In the genomic region with DNA sequence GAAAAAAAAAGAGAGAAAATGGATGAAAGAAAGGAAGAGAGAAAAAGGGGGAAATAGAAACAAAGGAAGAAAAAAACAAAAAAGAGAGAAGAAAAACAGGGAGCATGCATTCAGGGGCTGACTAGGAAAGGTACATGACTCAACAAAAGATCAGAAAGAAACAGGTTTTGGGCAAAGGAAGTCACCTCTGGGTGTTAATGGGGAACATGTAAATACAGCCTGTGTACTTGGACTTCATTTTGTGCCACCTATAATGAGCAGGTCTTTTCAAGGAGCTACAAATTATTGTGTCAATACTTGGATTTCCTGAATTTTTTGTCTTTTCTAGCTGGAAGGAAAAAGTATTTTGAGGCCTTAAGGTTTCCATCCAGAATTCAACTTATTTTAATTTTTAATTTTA, we compare ENCODE assay signal across 22 cellular contexts. TPM values are rescaled to one million over a fixed set of nuclear protein-coding genes. Genes with fewer than 3 reads are reported as not detected.
"Had no signal": no experiment of that assay in that cellular context is flagged by ENCODE, and none has a peak within 500 bp of the region (broad histone marks: within the 10 kb centered on the region; RNA-seq: fewer than 3 reads in every experiment).

No MANE protein-coding gene starts in this region.

- DNase-seq: effector CD4-positive, alpha-beta T cell; endodermal cell; foreskin melanocyte; heart left ventricle; hippocampal formation; left colon; left ventricle myocardium superior; mesendoderm; naive B cell; occipital lobe; pancreas; right cardiac atrium; small intestine; stimulated activated CD4-positive, alpha-beta T cell treated with anti-CD3 and anti-CD28 coated beads, Interleukin-12 subunit alpha, Interleukin-12 subunit beta, amount 100 ng/mL, for 4 hours; stimulated activated naive CD4-positive, alpha-beta T cell treated with Interleukin-2 at 50 U/mL for 16 hours; upper lobe of left lung; uterus had no signal

- H3K36me3 ChIP-seq: heart left ventricle, pancreas, upper lobe of left lung, uterus had no signal

- H3K9me3 ChIP-seq: heart left ventricle, pancreas, upper lobe of left lung, uterus had no signal

- H3K4me3 Mint-ChIP-seq: endodermal cell, naive B cell, nephron had no signal

- H3K27ac ChIP-seq: heart left ventricle, pancreas, upper lobe of left lung, uterus had no signal

- H3K27ac Mint-ChIP-seq: endodermal cell, nephron, progenitor cell of endocrine pancreas had no signal

- H3K9me3 Mint-ChIP-seq: nephron had no signal

- H3K4me1 Mint-ChIP-seq: endodermal cell, nephron had no signal

- ATAC-seq: heart left ventricle, left colon, left ventricle myocardium superior, pancreas, right cardiac atrium had no signal

- H3K27me3 ChIP-seq: heart left ventricle, pancreas, upper lobe of left lung, uterus had no signal

- H3K4me1 ChIP-seq: heart left ventricle, pancreas, upper lobe of left lung, uterus had no signal

- FAIRE-seq: endothelial cell of umbilical vein, pancreas had no signal

- H3K4me3 ChIP-seq: heart left ventricle, lung, pancreas, upper lobe of left lung, uterus had no signal

- H3K27me3 Mint-ChIP-seq: naive B cell, progenitor cell of endocrine pancreas had no signal

RNA-seq across cellular contexts. Expression of a gene that starts 54.6 kb away (rescaled TPM):
- total RNA-seq: dermis microvascular lymphatic vessel endothelial cell, left colon had no signal
